In the genomic region with DNA sequence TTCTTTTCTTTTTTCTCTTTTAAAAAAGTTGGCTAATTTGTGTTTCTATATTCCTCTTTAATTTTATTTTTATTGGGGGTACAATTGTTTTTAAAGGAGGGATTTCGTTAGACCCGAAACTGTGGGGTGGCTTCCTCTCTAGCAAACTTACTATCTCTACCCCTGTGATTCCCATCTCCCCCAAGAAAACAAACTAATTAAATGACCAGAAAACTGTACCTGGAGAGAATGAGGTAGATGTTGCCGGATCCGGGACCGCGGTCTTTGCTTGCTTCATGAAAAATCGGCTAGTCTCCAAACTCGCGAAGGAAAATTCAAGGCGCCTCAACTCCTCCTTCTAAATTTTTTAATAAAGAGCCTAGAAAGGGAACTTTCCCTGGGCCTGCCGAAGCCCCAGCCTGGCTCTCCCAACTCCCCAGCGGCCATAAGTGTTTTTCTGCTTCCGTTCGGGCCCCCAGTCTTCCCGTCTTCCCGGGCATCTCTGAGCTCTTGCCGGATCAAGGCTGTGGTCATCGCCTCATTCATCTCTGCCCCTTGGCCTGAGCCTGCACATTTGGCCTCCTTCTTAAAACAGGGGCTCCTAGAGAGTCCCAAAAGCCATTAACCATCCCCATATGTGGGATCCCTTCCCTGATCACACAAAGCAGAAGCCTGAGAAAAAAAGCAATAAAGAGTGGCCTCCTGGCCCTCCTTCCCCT, we compare ENCODE assay signal across 1 cellular context.
TF ChIP-seq lines count a peak whose summit lies in the region.

No MANE protein-coding gene starts in this region.

TF ChIP-seq in GM23338, 12 proteins besides CTCF, POLR2A, EP300 and RAD21:
- TF ChIP-seq EZH2 (IDR thresholded peaks at IDR 0.05; ENCODE audit: low read depth, unreplicated experiment) (peak; percentile 82), EZH2phosphoT487 (IDR thresholded peaks at IDR 0.05; ENCODE audit: unreplicated experiment) (peak; percentile 27)
